Comparison of ENCODE assay signal across 8 cellular contexts in the genomic region with DNA sequence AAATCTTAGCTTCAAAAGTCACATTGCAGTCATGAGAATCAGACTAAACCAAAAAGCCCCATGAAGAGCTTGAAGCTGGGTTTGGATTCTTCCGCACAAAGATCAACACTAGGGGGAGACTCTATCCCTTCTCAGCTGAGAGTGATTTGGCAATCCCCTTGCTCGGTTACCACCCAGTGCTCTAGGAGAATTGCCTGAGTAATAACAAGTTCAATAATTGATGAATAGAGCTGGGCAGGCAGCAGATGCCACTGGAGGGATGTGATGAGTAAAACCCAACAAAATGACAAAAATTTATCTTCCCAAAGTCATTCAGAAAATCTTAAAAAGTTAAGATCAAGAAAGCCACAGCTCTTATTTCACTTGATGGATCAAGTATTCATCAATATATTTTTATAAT.
DNase-seq lines count a peak whose midpoint lies in the region; ATAC-seq lines count a peak whose summit lies in the region.

No MANE protein-coding gene starts in this region.

- ATAC-seq in GM18909 (IDR thresholded peaks at IDR 0.05; ENCODE audit: poor library complexity, unreplicated experiment) (peak; percentile 92), HG03108 (IDR thresholded peaks at IDR 0.05; ENCODE audit: unreplicated experiment) (peak; percentile 90)

- DNase-seq in CMK (ENCODE audit: low read depth), result peak; percentile 36
- DNase-seq in NCI-H226, result peak; percentile 62
- peak; percentile 56 for DNase-seq in activated CD4-positive, alpha-beta T cell treated with anti-CD3 and anti-CD28 coated beads for 48 hours
- DNase-seq in epidermal melanocyte (ENCODE audit: insufficient read length, low spot score), result peak; percentile 90
- DNase-seq in myocyte (ENCODE audit: low read depth), result peak; percentile 84
- DNase-seq in superior temporal gyrus (ENCODE audit: extremely low spot score), result peak; percentile 90

Comparison
In these comparisons a context has a peak if more than half of its experiments do, and no peak if none do; other contexts are left out.
1. Peak in every context shown above with its lines: DNase-seq and ATAC-seq.
2. DNase-seq: peak in every context shown above with its lines; median percentile 90 in epidermal melanocyte; 90 in superior temporal gyrus; 84 in myocyte; 62 in NCI-H226; 56 in activated CD4-positive, alpha-beta T cell treated with anti-CD3 and anti-CD28 coated beads for 48 hours; 36 in CMK.